ENCODE assay signal across 4 cellular contexts in the genomic region with DNA sequence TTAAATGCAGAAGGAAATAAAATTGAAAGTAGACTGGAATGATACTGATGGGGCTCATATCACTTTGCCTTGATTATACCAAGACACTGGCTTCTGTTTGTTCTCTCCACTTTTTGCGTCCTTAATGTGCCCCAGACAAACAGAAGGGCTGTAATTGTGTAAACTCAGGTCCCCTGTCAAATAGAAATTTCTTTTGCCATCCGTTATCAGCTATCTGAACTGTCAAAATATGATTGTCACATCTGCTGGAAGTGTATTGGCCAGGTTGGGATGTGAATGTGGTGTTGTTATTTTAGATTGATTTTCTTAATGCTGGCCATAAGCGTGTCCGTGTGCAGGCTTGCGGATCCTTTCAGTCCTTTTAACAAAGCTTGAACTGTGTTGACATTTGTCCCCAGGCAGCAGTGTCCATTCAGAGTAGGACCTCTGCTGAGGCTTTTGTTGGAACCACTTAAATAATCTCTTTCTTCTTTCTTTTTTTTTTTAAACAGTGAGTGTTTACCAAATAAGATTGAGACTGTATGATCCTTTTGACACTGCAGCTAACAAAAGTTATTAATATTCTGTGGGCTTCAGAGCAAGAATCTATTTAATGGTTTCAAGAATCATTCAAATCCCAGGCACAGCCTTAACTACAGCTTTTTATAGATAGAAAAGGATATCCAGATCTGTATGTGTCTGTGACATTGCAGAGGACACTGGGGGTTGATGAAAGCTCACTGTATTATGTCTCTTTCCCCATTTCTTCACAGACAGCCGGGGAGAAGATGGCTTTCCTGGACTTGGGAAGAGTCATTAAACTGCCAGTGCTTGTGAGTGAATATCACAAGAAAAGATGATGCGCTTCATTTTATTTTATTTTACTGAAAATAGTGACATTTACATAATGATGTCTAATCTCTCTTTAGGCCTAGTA.
A peak's percentile ranks its signal among the peaks of the same experiment; 100 is the strongest.
TF ChIP-seq lines count a peak whose summit lies in the region.

No MANE protein-coding gene starts in this region.

TF ChIP-seq in SK-N-SH, 30 proteins besides CTCF, POLR2A, EP300 and RAD21:
- TF ChIP-seq SMC3 (IDR thresholded peaks at IDR 0.05; ENCODE audit: low read depth, low read length), result no peak
- TF ChIP-seq GATA2 (CRISPR knock-in tag; IDR thresholded peaks at IDR 0.05), result no peak
- TF ChIP-seq CHD2 (IDR thresholded peaks at IDR 0.05; ENCODE audit: low read length, partially characterized antibody), result no peak
- no peak for TF ChIP-seq RXRA (IDR thresholded peaks at IDR 0.05; ENCODE audit: borderline replicate concordance, low read depth)

TF ChIP-seq in SK-N-SH treated with all-trans-retinoic acid at 6 μM for 48 hours, 23 proteins besides CTCF, POLR2A, EP300 and RAD21:
- TF ChIP-seq ISL1 (CRISPR knock-in tag; IDR thresholded peaks at IDR 0.05), result no peak
- TF ChIP-seq, protein P1, sequence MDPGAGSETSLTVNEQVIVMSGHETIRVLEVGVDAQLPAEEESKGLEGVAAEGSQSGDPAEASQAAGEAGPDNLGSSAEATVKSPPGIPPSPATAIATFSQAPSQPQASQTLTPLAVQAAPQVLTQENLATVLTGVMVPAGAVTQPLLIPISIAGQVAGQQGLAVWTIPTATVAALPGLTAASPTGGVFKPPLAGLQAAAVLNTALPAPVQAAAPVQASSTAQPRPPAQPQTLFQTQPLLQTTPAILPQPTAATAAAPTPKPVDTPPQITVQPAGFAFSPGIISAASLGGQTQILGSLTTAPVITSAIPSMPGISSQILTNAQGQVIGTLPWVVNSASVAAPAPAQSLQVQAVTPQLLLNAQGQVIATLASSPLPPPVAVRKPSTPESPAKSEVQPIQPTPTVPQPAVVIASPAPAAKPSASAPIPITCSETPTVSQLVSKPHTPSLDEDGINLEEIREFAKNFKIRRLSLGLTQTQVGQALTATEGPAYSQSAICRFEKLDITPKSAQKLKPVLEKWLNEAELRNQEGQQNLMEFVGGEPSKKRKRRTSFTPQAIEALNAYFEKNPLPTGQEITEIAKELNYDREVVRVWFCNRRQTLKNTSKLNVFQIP (CRISPR knock-in tag; IDR thresholded peaks at IDR 0.05; ENCODE audit: borderline replicate concordance, low read depth), result no peak
- no peak for TF ChIP-seq ZNF8 (CRISPR knock-in tag; IDR thresholded peaks at IDR 0.05)
- no peak for TF ChIP-seq CSDC2 (CRISPR knock-in tag; IDR thresholded peaks at IDR 0.05)
- no peak for TF ChIP-seq ZNF70 (CRISPR knock-in tag; IDR thresholded peaks at IDR 0.05)
- no peak for TF ChIP-seq ESRRG (CRISPR knock-in tag; IDR thresholded peaks at IDR 0.05)
- no peak for TF ChIP-seq ZNF565 (CRISPR knock-in tag; conservative IDR thresholded peaks at IDR 0.05; ENCODE audit: low read depth)
- TF ChIP-seq SNAI2 (CRISPR knock-in tag; IDR thresholded peaks at IDR 0.05), result no peak

TF ChIP-seq in H1, 55 proteins besides CTCF, POLR2A, EP300 and RAD21:
- TF ChIP-seq ASH2L (IDR thresholded peaks at IDR 0.05; ENCODE audit: low read length) (no peak), CHD2 (IDR thresholded peaks at IDR 0.05; ENCODE audit: low read length) (no peak), POLR2AphosphoS5 (IDR thresholded peaks at IDR 0.05; ENCODE audit: low read depth, low read length) (no peak), KDM4A (IDR thresholded peaks at IDR 0.05; ENCODE audit: low read depth, low read length, severe bottlenecking) (no peak), SIX5 (IDR thresholded peaks at IDR 0.05; ENCODE audit: low read depth, low read length) (no peak), JUND (IDR thresholded peaks at IDR 0.05; ENCODE audit: low read length) (no peak)
- TF ChIP-seq, protein P2, sequence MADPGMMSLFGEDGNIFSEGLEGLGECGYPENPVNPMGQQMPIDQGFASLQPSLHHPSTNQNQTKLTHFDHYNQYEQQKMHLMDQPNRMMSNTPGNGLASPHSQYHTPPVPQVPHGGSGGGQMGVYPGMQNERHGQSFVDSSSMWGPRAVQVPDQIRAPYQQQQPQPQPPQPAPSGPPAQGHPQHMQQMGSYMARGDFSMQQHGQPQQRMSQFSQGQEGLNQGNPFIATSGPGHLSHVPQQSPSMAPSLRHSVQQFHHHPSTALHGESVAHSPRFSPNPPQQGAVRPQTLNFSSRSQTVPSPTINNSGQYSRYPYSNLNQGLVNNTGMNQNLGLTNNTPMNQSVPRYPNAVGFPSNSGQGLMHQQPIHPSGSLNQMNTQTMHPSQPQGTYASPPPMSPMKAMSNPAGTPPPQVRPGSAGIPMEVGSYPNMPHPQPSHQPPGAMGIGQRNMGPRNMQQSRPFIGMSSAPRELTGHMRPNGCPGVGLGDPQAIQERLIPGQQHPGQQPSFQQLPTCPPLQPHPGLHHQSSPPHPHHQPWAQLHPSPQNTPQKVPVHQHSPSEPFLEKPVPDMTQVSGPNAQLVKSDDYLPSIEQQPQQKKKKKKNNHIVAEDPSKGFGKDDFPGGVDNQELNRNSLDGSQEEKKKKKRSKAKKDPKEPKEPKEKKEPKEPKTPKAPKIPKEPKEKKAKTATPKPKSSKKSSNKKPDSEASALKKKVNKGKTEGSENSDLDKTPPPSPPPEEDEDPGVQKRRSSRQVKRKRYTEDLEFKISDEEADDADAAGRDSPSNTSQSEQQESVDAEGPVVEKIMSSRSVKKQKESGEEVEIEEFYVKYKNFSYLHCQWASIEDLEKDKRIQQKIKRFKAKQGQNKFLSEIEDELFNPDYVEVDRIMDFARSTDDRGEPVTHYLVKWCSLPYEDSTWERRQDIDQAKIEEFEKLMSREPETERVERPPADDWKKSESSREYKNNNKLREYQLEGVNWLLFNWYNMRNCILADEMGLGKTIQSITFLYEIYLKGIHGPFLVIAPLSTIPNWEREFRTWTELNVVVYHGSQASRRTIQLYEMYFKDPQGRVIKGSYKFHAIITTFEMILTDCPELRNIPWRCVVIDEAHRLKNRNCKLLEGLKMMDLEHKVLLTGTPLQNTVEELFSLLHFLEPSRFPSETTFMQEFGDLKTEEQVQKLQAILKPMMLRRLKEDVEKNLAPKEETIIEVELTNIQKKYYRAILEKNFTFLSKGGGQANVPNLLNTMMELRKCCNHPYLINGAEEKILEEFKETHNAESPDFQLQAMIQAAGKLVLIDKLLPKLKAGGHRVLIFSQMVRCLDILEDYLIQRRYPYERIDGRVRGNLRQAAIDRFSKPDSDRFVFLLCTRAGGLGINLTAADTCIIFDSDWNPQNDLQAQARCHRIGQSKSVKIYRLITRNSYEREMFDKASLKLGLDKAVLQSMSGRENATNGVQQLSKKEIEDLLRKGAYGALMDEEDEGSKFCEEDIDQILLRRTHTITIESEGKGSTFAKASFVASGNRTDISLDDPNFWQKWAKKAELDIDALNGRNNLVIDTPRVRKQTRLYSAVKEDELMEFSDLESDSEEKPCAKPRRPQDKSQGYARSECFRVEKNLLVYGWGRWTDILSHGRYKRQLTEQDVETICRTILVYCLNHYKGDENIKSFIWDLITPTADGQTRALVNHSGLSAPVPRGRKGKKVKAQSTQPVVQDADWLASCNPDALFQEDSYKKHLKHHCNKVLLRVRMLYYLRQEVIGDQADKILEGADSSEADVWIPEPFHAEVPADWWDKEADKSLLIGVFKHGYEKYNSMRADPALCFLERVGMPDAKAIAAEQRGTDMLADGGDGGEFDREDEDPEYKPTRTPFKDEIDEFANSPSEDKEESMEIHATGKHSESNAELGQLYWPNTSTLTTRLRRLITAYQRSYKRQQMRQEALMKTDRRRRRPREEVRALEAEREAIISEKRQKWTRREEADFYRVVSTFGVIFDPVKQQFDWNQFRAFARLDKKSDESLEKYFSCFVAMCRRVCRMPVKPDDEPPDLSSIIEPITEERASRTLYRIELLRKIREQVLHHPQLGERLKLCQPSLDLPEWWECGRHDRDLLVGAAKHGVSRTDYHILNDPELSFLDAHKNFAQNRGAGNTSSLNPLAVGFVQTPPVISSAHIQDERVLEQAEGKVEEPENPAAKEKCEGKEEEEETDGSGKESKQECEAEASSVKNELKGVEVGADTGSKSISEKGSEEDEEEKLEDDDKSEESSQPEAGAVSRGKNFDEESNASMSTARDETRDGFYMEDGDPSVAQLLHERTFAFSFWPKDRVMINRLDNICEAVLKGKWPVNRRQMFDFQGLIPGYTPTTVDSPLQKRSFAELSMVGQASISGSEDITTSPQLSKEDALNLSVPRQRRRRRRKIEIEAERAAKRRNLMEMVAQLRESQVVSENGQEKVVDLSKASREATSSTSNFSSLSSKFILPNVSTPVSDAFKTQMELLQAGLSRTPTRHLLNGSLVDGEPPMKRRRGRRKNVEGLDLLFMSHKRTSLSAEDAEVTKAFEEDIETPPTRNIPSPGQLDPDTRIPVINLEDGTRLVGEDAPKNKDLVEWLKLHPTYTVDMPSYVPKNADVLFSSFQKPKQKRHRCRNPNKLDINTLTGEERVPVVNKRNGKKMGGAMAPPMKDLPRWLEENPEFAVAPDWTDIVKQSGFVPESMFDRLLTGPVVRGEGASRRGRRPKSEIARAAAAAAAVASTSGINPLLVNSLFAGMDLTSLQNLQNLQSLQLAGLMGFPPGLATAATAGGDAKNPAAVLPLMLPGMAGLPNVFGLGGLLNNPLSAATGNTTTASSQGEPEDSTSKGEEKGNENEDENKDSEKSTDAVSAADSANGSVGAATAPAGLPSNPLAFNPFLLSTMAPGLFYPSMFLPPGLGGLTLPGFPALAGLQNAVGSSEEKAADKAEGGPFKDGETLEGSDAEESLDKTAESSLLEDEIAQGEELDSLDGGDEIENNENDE (IDR thresholded peaks at IDR 0.05; ENCODE audit: insufficient replicate concordance, low read length), result no peak
- TF ChIP-seq, protein P3, sequence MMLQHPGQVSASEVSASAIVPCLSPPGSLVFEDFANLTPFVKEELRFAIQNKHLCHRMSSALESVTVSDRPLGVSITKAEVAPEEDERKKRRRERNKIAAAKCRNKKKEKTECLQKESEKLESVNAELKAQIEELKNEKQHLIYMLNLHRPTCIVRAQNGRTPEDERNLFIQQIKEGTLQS (IDR thresholded peaks at IDR 0.05; ENCODE audit: insufficient read depth, low read depth, low read length), result no peak

TF ChIP-seq in neural cell, 6 proteins besides CTCF, POLR2A, EP300 and RAD21:
- TF ChIP-seq MXI1 (conservative IDR thresholded peaks at IDR 0.05; ENCODE audit: poor library complexity, severe bottlenecking) (no peak), SMC3 (conservative IDR thresholded peaks at IDR 0.05; ENCODE audit: poor library complexity) (peak; percentile 6)
- TF ChIP-seq, protein P4, sequence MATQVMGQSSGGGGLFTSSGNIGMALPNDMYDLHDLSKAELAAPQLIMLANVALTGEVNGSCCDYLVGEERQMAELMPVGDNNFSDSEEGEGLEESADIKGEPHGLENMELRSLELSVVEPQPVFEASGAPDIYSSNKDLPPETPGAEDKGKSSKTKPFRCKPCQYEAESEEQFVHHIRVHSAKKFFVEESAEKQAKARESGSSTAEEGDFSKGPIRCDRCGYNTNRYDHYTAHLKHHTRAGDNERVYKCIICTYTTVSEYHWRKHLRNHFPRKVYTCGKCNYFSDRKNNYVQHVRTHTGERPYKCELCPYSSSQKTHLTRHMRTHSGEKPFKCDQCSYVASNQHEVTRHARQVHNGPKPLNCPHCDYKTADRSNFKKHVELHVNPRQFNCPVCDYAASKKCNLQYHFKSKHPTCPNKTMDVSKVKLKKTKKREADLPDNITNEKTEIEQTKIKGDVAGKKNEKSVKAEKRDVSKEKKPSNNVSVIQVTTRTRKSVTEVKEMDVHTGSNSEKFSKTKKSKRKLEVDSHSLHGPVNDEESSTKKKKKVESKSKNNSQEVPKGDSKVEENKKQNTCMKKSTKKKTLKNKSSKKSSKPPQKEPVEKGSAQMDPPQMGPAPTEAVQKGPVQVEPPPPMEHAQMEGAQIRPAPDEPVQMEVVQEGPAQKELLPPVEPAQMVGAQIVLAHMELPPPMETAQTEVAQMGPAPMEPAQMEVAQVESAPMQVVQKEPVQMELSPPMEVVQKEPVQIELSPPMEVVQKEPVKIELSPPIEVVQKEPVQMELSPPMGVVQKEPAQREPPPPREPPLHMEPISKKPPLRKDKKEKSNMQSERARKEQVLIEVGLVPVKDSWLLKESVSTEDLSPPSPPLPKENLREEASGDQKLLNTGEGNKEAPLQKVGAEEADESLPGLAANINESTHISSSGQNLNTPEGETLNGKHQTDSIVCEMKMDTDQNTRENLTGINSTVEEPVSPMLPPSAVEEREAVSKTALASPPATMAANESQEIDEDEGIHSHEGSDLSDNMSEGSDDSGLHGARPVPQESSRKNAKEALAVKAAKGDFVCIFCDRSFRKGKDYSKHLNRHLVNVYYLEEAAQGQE (IDR thresholded peaks at IDR 0.05; ENCODE audit: borderline replicate concordance), result peak; percentile 89
TF ChIP-seq in neural cell: peak in this region for 2.
